Comparison of ENCODE assay signal across 1 cellular context in the genomic region with DNA sequence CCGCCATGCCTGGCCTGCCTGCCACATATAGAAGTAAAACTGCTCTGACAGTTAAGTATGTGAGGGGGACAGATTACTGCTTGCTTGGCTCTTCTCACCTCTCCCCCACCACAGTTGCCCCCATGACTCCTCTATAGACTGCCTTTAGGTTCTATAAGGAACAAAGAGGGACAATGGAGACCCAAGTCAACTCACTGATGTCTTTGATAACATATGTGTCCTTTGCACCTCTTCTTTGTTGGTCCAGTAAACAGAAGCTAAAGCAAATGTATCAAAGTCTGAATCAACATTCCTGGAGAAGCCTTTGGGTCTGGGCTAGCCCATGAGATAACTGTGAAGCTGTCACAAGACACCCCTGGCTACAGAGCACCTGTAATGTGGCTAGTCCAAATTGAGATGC.
TF ChIP-seq lines count a peak whose summit lies in the region.

No MANE protein-coding gene starts in this region.

TF ChIP-seq in HepG2, 621 proteins besides CTCF, POLR2A, EP300 and RAD21 (continued from another document and continues in another):
- TF ChIP-seq, protein P1, sequence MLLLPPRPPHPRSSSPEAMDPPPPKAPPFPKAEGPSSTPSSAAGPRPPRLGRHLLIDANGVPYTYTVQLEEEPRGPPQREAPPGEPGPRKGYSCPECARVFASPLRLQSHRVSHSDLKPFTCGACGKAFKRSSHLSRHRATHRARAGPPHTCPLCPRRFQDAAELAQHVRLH (CRISPR knock-in tag; IDR thresholded peaks at IDR 0.05; ENCODE audit: borderline replicate concordance, low read depth): no peak
- TF ChIP-seq, protein P2, sequence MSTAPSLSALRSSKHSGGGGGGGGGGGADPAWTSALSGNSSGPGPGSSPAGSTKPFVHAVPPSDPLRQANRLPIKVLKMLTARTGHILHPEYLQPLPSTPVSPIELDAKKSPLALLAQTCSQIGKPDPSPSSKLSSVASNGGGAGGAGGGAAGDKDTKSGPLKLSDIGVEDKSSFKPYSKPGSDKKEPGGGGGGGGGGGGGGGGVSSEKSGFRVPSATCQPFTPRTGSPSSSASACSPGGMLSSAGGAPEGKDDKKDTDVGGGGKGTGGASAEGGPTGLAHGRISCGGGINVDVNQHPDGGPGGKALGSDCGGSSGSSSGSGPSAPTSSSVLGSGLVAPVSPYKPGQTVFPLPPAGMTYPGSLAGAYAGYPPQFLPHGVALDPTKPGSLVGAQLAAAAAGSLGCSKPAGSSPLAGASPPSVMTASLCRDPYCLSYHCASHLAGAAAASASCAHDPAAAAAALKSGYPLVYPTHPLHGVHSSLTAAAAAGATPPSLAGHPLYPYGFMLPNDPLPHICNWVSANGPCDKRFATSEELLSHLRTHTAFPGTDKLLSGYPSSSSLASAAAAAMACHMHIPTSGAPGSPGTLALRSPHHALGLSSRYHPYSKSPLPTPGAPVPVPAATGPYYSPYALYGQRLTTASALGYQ (CRISPR knock-in tag; IDR thresholded peaks at IDR 0.05): 0 out of 2 replicates have a peak, but pooled peaks have one; percentile 29
- TF ChIP-seq ZNF501 (CRISPR knock-in tag; IDR thresholded peaks at IDR 0.05) (no peak), REPIN1 (CRISPR knock-in tag; IDR thresholded peaks at IDR 0.05; ENCODE audit: borderline replicate concordance, low read depth) (peak; percentile 84; the same call in 1 of the 2 replicates), ISL2 (CRISPR knock-in tag; IDR thresholded peaks at IDR 0.05) (peak; percentile 77), NFATC3 (CRISPR knock-in tag; IDR thresholded peaks at IDR 0.05) (no peak), TARDBP (CRISPR knock-in tag; IDR thresholded peaks at IDR 0.05) (peak; percentile 73; the same call in 1 of the 2 replicates), EHMT2 (IDR thresholded peaks at IDR 0.05; ENCODE audit: borderline replicate concordance, low read depth, low read length) (peak; percentile 98; the same call in 1 of the 2 replicates), KLF9 (CRISPR knock-in tag; IDR thresholded peaks at IDR 0.05; ENCODE audit: low read depth) (no peak), ZNF317 (CRISPR knock-in tag; IDR thresholded peaks at IDR 0.05) (peak; percentile 75; the same call in 1 of the 2 replicates), BRCA1 (CRISPR knock-in tag; IDR thresholded peaks at IDR 0.05) (no peak), HOXA3 (CRISPR knock-in tag; IDR thresholded peaks at IDR 0.05) (peak; percentile 43; the same call in 1 of the 2 replicates), THAP11 (CRISPR knock-in tag; IDR thresholded peaks at IDR 0.05) (peak; percentile 29; the same call in 1 of the 2 replicates), SALL1 (CRISPR knock-in tag; IDR thresholded peaks at IDR 0.05) (peak; percentile 64; the same call in 1 of the 2 replicates), CREM (IDR thresholded peaks at IDR 0.05) (peak; percentile 66), CREM (CRISPR knock-in tag; IDR thresholded peaks at IDR 0.05) (no peak), FOXK2 (IDR thresholded peaks at IDR 0.05) (no peak), ZC3H4 (CRISPR knock-in tag; IDR thresholded peaks at IDR 0.05; ENCODE audit: borderline replicate concordance) (no peak), MIER3 (CRISPR knock-in tag; IDR thresholded peaks at IDR 0.05; ENCODE audit: borderline replicate concordance) (no peak), ZSCAN29 (CRISPR knock-in tag; conservative IDR thresholded peaks at IDR 0.05) (0 out of 2 replicates have a peak, but pooled peaks have one; percentile 30), TBX3 (IDR thresholded peaks at IDR 0.05; ENCODE audit: borderline replicate concordance) (peak; percentile 89; the same call in 1 of the 2 replicates), ZNF367 (CRISPR knock-in tag; IDR thresholded peaks at IDR 0.05; ENCODE audit: borderline replicate concordance) (no peak), ZNF713 (CRISPR knock-in tag; IDR thresholded peaks at IDR 0.05) (no peak), ZNF264 (CRISPR knock-in tag; IDR thresholded peaks at IDR 0.05) (peak; percentile 41; the same call in 1 of the 2 replicates), GATA4 (IDR thresholded peaks at IDR 0.05; ENCODE audit: borderline replicate concordance, low read depth) (0 out of 2 replicates have a peak, but pooled peaks have one; percentile 55), HDAC2 (CRISPR knock-in tag; IDR thresholded peaks at IDR 0.05) (peak; percentile 71), TCF7 (IDR thresholded peaks at IDR 0.05; ENCODE audit: low read depth) (peak; percentile 59; the same call in 1 of the 2 replicates), SAP130 (CRISPR knock-in tag; IDR thresholded peaks at IDR 0.05; ENCODE audit: low read depth) (peak; percentile 36; the same call in 1 of the 2 replicates), ZFP82 (CRISPR knock-in tag; IDR thresholded peaks at IDR 0.05; ENCODE audit: borderline replicate concordance) (0 out of 2 replicates have a peak, but pooled peaks have one; percentile 71), ZNF274 (CRISPR knock-in tag; IDR thresholded peaks at IDR 0.05) (no peak), ESRRA (CRISPR knock-in tag; IDR thresholded peaks at IDR 0.05; ENCODE audit: low read depth) (peak; percentile 80), PRMT3 (CRISPR knock-in tag; IDR thresholded peaks at IDR 0.05; ENCODE audit: borderline replicate concordance, low read depth) (no peak), ZNF891 (CRISPR knock-in tag; IDR thresholded peaks at IDR 0.05) (no peak), HNF4G (IDR thresholded peaks at IDR 0.05; ENCODE audit: borderline replicate concordance, low read depth, low read length) (peak; percentile 90), HNF4G (CRISPR knock-in tag; IDR thresholded peaks at IDR 0.05; ENCODE audit: borderline replicate concordance, low read depth) (peak; percentile 84; the same call in 1 of the 2 replicates), ARNT (IDR thresholded peaks at IDR 0.05) (no peak), FOXA1 (IDR thresholded peaks at IDR 0.05) (peak; percentile 87), FOXA1 (CRISPR knock-in tag; IDR thresholded peaks at IDR 0.05) (peak; percentile 86)
- TF ChIP-seq, protein P3, sequence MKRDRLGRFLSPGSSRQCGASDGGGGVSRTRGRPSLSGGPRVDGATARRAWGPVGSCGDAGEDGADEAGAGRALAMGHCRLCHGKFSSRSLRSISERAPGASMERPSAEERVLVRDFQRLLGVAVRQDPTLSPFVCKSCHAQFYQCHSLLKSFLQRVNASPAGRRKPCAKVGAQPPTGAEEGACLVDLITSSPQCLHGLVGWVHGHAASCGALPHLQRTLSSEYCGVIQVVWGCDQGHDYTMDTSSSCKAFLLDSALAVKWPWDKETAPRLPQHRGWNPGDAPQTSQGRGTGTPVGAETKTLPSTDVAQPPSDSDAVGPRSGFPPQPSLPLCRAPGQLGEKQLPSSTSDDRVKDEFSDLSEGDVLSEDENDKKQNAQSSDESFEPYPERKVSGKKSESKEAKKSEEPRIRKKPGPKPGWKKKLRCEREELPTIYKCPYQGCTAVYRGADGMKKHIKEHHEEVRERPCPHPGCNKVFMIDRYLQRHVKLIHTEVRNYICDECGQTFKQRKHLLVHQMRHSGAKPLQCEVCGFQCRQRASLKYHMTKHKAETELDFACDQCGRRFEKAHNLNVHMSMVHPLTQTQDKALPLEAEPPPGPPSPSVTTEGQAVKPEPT (CRISPR knock-in tag; IDR thresholded peaks at IDR 0.05; ENCODE audit: low read depth): no peak
- TF ChIP-seq, protein P4, sequence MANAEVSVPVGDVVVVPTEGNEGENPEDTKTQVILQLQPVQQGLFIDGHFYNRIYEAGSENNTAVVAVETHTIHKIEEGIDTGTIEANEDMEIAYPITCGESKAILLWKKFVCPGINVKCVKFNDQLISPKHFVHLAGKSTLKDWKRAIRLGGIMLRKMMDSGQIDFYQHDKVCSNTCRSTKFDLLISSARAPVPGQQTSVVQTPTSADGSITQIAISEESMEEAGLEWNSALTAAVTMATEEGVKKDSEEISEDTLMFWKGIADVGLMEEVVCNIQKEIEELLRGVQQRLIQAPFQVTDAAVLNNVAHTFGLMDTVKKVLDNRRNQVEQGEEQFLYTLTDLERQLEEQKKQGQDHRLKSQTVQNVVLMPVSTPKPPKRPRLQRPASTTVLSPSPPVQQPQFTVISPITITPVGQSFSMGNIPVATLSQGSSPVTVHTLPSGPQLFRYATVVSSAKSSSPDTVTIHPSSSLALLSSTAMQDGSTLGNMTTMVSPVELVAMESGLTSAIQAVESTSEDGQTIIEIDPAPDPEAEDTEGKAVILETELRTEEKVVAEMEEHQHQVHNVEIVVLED (CRISPR knock-in tag; IDR thresholded peaks at IDR 0.05; ENCODE audit: borderline replicate concordance): peak; percentile 10; the same call in 1 of the 2 replicates
- TF ChIP-seq, protein P5, sequence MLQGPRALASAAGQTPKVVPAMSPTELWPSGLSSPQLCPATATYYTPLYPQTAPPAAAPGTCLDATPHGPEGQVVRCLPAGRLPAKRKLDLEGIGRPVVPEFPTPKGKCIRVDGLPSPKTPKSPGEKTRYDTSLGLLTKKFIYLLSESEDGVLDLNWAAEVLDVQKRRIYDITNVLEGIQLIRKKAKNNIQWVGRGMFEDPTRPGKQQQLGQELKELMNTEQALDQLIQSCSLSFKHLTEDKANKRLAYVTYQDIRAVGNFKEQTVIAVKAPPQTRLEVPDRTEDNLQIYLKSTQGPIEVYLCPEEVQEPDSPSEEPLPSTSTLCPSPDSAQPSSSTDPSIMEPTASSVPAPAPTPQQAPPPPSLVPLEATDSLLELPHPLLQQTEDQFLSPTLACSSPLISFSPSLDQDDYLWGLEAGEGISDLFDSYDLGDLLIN (CRISPR knock-in tag; IDR thresholded peaks at IDR 0.05; ENCODE audit: borderline replicate concordance): no peak
- TF ChIP-seq, protein P6, sequence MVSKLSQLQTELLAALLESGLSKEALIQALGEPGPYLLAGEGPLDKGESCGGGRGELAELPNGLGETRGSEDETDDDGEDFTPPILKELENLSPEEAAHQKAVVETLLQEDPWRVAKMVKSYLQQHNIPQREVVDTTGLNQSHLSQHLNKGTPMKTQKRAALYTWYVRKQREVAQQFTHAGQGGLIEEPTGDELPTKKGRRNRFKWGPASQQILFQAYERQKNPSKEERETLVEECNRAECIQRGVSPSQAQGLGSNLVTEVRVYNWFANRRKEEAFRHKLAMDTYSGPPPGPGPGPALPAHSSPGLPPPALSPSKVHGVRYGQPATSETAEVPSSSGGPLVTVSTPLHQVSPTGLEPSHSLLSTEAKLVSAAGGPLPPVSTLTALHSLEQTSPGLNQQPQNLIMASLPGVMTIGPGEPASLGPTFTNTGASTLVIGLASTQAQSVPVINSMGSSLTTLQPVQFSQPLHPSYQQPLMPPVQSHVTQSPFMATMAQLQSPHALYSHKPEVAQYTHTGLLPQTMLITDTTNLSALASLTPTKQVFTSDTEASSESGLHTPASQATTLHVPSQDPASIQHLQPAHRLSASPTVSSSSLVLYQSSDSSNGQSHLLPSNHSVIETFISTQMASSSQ (IDR thresholded peaks at IDR 0.05; ENCODE audit: low read depth): 0 out of 2 replicates have a peak, but pooled peaks have one; percentile 34
- TF ChIP-seq, protein P6 (CRISPR knock-in tag; IDR thresholded peaks at IDR 0.05; ENCODE audit: borderline replicate concordance): no peak
- TF ChIP-seq, protein P7, sequence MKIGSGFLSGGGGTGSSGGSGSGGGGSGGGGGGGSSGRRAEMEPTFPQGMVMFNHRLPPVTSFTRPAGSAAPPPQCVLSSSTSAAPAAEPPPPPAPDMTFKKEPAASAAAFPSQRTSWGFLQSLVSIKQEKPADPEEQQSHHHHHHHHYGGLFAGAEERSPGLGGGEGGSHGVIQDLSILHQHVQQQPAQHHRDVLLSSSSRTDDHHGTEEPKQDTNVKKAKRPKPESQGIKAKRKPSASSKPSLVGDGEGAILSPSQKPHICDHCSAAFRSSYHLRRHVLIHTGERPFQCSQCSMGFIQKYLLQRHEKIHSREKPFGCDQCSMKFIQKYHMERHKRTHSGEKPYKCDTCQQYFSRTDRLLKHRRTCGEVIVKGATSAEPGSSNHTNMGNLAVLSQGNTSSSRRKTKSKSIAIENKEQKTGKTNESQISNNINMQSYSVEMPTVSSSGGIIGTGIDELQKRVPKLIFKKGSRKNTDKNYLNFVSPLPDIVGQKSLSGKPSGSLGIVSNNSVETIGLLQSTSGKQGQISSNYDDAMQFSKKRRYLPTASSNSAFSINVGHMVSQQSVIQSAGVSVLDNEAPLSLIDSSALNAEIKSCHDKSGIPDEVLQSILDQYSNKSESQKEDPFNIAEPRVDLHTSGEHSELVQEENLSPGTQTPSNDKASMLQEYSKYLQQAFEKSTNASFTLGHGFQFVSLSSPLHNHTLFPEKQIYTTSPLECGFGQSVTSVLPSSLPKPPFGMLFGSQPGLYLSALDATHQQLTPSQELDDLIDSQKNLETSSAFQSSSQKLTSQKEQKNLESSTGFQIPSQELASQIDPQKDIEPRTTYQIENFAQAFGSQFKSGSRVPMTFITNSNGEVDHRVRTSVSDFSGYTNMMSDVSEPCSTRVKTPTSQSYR (CRISPR knock-in tag; IDR thresholded peaks at IDR 0.05; ENCODE audit: borderline replicate concordance): peak; percentile 35; the same call in 1 of the 2 replicates
- TF ChIP-seq, protein P8, sequence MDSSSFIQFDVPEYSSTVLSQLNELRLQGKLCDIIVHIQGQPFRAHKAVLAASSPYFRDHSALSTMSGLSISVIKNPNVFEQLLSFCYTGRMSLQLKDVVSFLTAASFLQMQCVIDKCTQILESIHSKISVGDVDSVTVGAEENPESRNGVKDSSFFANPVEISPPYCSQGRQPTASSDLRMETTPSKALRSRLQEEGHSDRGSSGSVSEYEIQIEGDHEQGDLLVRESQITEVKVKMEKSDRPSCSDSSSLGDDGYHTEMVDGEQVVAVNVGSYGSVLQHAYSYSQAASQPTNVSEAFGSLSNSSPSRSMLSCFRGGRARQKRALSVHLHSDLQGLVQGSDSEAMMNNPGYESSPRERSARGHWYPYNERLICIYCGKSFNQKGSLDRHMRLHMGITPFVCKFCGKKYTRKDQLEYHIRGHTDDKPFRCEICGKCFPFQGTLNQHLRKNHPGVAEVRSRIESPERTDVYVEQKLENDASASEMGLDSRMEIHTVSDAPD (CRISPR knock-in tag; IDR thresholded peaks at IDR 0.05): no peak
- TF ChIP-seq, protein P9, sequence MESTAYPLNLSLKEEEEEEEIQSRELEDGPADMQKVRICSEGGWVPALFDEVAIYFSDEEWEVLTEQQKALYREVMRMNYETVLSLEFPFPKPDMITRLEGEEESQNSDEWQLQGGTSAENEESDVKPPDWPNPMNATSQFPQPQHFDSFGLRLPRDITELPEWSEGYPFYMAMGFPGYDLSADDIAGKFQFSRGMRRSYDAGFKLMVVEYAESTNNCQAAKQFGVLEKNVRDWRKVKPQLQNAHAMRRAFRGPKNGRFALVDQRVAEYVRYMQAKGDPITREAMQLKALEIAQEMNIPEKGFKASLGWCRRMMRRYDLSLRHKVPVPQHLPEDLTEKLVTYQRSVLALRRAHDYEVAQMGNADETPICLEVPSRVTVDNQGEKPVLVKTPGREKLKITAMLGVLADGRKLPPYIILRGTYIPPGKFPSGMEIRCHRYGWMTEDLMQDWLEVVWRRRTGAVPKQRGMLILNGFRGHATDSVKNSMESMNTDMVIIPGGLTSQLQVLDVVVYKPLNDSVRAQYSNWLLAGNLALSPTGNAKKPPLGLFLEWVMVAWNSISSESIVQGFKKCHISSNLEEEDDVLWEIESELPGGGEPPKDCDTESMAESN (CRISPR knock-in tag; conservative IDR thresholded peaks at IDR 0.05): peak; percentile 66; the same call in 1 of the 2 replicates
